Comparison of ENCODE assay signal across 8 cellular contexts in the genomic region with DNA sequence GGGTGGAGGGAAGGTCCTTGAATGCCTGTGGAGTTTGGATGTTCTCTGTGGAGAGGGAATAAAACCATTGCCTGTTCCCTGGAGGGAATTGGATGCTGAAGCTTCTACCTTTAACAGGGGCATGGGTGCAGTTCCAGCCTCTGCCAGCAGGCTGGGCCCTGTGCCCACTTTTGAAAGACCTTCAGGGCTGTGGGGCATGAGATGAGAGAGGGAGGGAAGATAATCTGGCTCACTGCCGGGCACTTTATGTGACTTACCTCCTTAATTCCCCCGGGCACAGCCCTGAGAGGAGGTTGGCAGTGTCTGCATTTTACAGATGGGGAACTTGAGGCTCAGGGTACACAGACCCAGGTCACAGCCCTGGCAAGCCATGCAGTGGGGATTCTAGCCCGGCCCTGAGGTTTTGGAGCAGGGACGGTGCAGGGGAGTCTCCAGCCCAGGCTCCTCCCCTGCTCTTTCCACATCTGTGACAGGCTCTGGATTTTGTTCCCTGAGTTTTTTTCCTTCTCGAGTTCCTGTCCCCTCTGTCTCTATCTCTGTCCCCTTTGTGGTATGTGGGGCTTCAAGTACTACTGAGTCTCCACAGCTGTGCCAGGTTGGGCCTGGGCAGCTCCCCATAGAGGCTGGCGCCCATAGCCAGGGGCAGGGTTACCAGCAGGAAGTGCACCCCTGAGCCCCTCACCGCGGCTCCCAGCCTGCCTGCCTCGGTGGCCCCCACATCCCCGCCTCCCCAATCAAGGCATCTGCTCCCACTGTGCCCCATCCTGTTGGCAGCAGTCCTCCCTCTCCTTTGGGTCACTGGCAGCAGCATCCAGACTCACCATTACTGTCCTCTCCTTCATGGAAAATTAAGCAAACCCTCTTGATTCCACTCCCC. TPM values are rescaled to one million over a fixed set of nuclear protein-coding genes. Genes with fewer than 3 reads are reported as not detected.
DNase-seq lines count a peak whose midpoint lies in the region; ATAC-seq and TF ChIP-seq lines count a peak whose summit lies in the region.

No MANE protein-coding gene starts in this region.

- H3K4me3 ChIP-seq in heart left ventricle (peak overlapping the region in 1 of 12 donors; percentile 29), aorta (ENCODE audit: low read length in 2 of 2) (no peak overlapping the region)

- intact Hi-C loops in CD4-positive, alpha-beta T cell (cut with DNase I, micrococcal nuclease): loop anchor here (1.0 to 2.0 kb wide), 3 partner anchors 120 to 350 kb away; no protein-coding TSS in a partner anchor
- intact Hi-C loops in heart left ventricle (cut with DNase I) (loop anchor here in 9 of 10 donors (1.0 to 10.0 kb wide), 7 partner anchors 116 to 349 kb away; no protein-coding TSS in a partner anchor), aorta (cut with DNase I) (loop anchor here in 1 of 2 donors (2.0 kb wide), 1 partner anchor 120 kb away; no protein-coding TSS in a partner anchor)

- no peak overlapping the region for H3K27ac ChIP-seq in CD4-positive, alpha-beta T cell (ENCODE audit: low read depth, low read length)
- H3K27ac ChIP-seq in heart left ventricle: peak overlapping the region in 1 of 12 donors; percentile 75
- no peak overlapping the region for H3K27ac ChIP-seq in aorta (ENCODE audit: low read depth in 1 of 2, low read length in 2 of 2)

- no peak for TF ChIP-seq POLR2A in heart left ventricle (IDR thresholded peaks at IDR 0.05)

- H3K9me3 ChIP-seq in CD4-positive, alpha-beta T cell (ENCODE audit: control insufficient read depth, low read length): no peaks in the 10 kb centered on the region
- H3K9me3 ChIP-seq in heart left ventricle (no peaks in the 10 kb centered on the region), aorta (ENCODE audit: control insufficient read depth, low read length) (no peaks in the 10 kb centered on the region)

- peak; percentile 97 for TF ChIP-seq CTCF in CD4-positive, alpha-beta T cell (IDR thresholded peaks at IDR 0.05)
- peak; percentile 77 to 96 (median 88) for TF ChIP-seq CTCF in heart left ventricle (IDR thresholded peaks at IDR 0.05)

- H3K4me1 Mint-ChIP-seq in CD4-positive, alpha-beta T cell (ENCODE audit: low read depth): peaks cover 12% of the 10 kb centered on the region

- DNase-seq in CD4-positive, alpha-beta T cell: peak; percentile 73 to 90 (median 83)
- peak; percentile 66 for DNase-seq in NCI-H1105 treated with DMSO at 0.1 percent for 48 hours (lab: John Stamatoyannopoulos, UW)
- DNase-seq in SW480 (ENCODE audit: low spot score): peak; percentile 59
- peak; percentile 72 for DNase-seq in activated naive CD8-positive, alpha-beta T cell treated with anti-CD3 and anti-CD28 coated beads, Interleukin-2, amount 50 U/mL, for 16 hours (ENCODE audit: low read depth, low spot score)
- DNase-seq in heart left ventricle: peak; percentile 75 to 89 (median 81)
- peak; percentile 27 for DNase-seq in pulmonary artery endothelial cell (ENCODE audit: low read depth, low spot score)
- DNase-seq in aorta: peak; percentile 90 to 92

- no peak overlapping the region for H3K27ac Mint-ChIP-seq in CD4-positive, alpha-beta T cell

- H3K36me3 ChIP-seq in heart left ventricle: no peaks in the 10 kb centered on the region
- no peaks in the 10 kb centered on the region for H3K36me3 ChIP-seq in aorta (ENCODE audit: control insufficient read depth in 1 of 2, insufficient read depth in 2 of 2, low read length in 1 of 2)

- POLR2A ChIA-PET in CD4-positive, alpha-beta T cell (lab: Charles Lee): interaction anchor here (0.6 to 1.5 kb wide), 4 partner anchors 114 to 350 kb away, joined by 3 to 5 read pairs (median 4); no protein-coding TSS in a partner anchor

- H3K27me3 ChIP-seq in CD4-positive, alpha-beta T cell (ENCODE audit: control insufficient read depth, insufficient read depth, low read length): no peaks in the 10 kb centered on the region
- H3K27me3 ChIP-seq in heart left ventricle (no peaks in the 10 kb centered on the region), aorta (ENCODE audit: control insufficient read depth in 1 of 2, insufficient read depth in 2 of 2, low read length in 1 of 2) (no peaks in the 10 kb centered on the region)

- 29 to 38% (median 31%) methylated on average over 8 to 10 of the region's 10 CpGs for WGBS in heart left ventricle, 4 donors
- 33 to 49% methylated on average over 10 of the region's 10 CpGs for WGBS in aorta, 2 donors

- CTCF ChIA-PET in CD4-positive, alpha-beta T cell (lab: Charles Lee): interaction anchor here (0.5 to 2.1 kb wide), 30 partner anchors 10 to 513 kb away, joined by 3 to 29 read pairs (median 4); a partner anchor contains a TSS

- H3K9me3 Mint-ChIP-seq in CD4-positive, alpha-beta T cell: no peaks in the 10 kb centered on the region

- H3K4me1 ChIP-seq in heart left ventricle: peaks cover 0 to 35% (median 3%) of the 10 kb centered on the region in 12 donors
- H3K4me1 ChIP-seq in aorta (ENCODE audit: control insufficient read depth in 1 of 2, insufficient read depth in 2 of 2, low read length in 2 of 2): no peaks in the 10 kb centered on the region

- no peaks in the 10 kb centered on the region for H3K27me3 Mint-ChIP-seq in CD4-positive, alpha-beta T cell

- H3K36me3 Mint-ChIP-seq in CD4-positive, alpha-beta T cell (ENCODE audit: low read depth): no peaks in the 10 kb centered on the region

- peak; percentile 100 for ATAC-seq in CD4-positive, alpha-beta T cell (ENCODE audit: poor library complexity)
- peak; percentile 63 for ATAC-seq in GM21825 (IDR thresholded peaks at IDR 0.05; ENCODE audit: unreplicated experiment)
- ATAC-seq in heart left ventricle: peak; percentile 79 to 94 (median 91)
- ATAC-seq in aorta (ENCODE audit: low FRiP score): peak; percentile 88

- H3K4me3 Mint-ChIP-seq in CD4-positive, alpha-beta T cell: no peak overlapping the region

RNA-seq across cellular contexts. Expression of a gene that starts 14.0 kb away (rescaled TPM):
- 10 to 100 TPM; 20.2 to 21.6 TPM for total RNA-seq in CD4-positive, alpha-beta T cell
- 10 to 100 TPM in 3 of 9 donors, 1 to 10 TPM in 6; 1.7 to 50.8 (median 6.1) TPM for total RNA-seq in heart left ventricle
- 1 to 10 TPM; 3.4 to 7.3 TPM for polyA plus RNA-seq in heart left ventricle
- total RNA-seq in pulmonary artery endothelial cell: 3.7 and 4.1 TPM in 2 replicates
- 10 to 100 TPM; 30.7 to 36.1 TPM for total RNA-seq in aorta
- polyA plus RNA-seq in aorta: 10 to 100 TPM in 1 of 2 donors, 1 to 10 TPM in 1; 5.3 to 21.7 TPM

RNA-seq across cellular contexts. Expression of a gene that starts 27.7 kb away (rescaled TPM):
- 10 to 100 TPM; 14.8 to 15.7 TPM for total RNA-seq in CD4-positive, alpha-beta T cell
- 10 to 100 TPM; 21.4 to 31.8 (median 25.1) TPM for total RNA-seq in heart left ventricle
- polyA plus RNA-seq in heart left ventricle: 10 to 100 TPM; 13.3 to 32.9 TPM
- 58.7 and 64.9 TPM in 2 replicates for total RNA-seq in pulmonary artery endothelial cell
- 10 to 100 TPM; 28.9 to 29.5 TPM for total RNA-seq in aorta
- 10 to 100 TPM; 22.3 to 32.0 TPM for polyA plus RNA-seq in aorta

RNA-seq across cellular contexts. Expression of a gene that starts 56.1 kb away (rescaled TPM):
- total RNA-seq in CD4-positive, alpha-beta T cell: 1 to 10 TPM; 7.0 to 7.5 TPM
- total RNA-seq in heart left ventricle (10 to 100 TPM; 14.6 to 57.4 (median 27.1) TPM), pulmonary artery endothelial cell (43.5 and 68.0 TPM in 2 replicates), aorta (10 to 100 TPM; 22.2 to 22.6 TPM)
- polyA plus RNA-seq in heart left ventricle (10 to 100 TPM; 21.6 to 39.8 TPM), aorta (10 to 100 TPM; 22.4 to 28.5 TPM)

Comparison
In these comparisons a context has a peak if more than half of its experiments do, and no peak if none do; other contexts are left out.
1. DNase-seq: peak in every context shown above with its lines; median percentile 91 in aorta; 83 in CD4-positive, alpha-beta T cell; 81 in heart left ventricle; 72 in activated naive CD8-positive, alpha-beta T cell treated with anti-CD3 and anti-CD28 coated beads, Interleukin-2, amount 50 U/mL, for 16 hours; 66 in NCI-H1105 treated with DMSO at 0.1 percent for 48 hours; 59 in SW480; 27 in pulmonary artery endothelial cell.